In the genomic region with DNA sequence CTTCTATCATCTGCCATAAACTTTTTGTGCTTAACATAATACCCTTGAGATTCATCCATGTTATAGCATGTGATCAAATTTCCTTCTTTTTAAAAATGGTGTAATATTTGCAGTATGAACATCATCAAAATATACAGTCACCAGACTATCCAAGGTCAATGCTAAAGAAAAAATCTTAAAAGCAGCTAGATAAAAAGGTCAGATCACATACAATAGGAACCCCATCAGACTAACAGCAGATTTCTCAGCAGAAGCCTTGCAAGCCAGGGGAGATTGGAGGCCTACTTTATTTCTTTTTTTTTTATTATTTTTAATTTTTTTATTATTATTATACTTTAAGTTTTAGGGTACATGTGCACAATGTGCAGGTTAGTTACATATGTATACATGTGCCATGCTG, we compare ENCODE assay signal across 3 cellular contexts.
"Had no signal": no experiment of that assay in that cellular context is flagged by ENCODE, and none has a peak within 500 bp of the region (broad histone marks: within the 10 kb centered on the region; RNA-seq: fewer than 3 reads in every experiment).

No MANE protein-coding gene starts in this region.

- DNase-seq: GDM1, GF-D8 had no signal

- H3K4me3 ChIP-seq: GM12878 had no signal
